25 cellular contexts compared by ENCODE assay signal in the genomic region with DNA sequence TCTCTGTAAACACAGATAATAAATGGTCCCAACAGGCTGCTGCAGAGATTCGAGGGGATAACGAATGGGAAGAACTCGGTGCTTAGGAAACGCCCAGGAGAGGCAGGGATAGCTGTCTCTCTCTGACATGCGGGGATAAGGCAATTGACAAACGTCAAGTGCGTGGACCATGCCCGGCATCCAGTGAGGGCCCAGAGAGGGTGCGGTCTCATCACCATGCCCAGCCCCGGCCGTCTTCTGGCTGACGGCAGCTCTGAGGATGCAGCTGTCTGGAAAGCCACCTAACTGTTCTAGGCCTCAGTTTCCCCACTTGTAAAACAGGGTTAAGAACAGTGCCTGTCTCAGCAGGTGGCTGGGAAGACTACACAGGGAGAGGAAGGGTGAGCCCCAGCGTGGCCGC.
"Had no signal": no experiment of that assay in that cellular context is flagged by ENCODE, and none has a peak within 500 bp of the region (broad histone marks: within the 10 kb centered on the region; RNA-seq: fewer than 3 reads in every experiment).

No MANE protein-coding gene starts in this region.

- H3K36me3 ChIP-seq: left lung, pancreas, prostate gland, upper lobe of left lung, vagina had no signal

- H3K9me3 Mint-ChIP-seq: immature natural killer cell; natural killer cell treated with Interleukin-12 subunit alpha and Interleukin-12 subunit beta and Interleukin-15 and Interleukin-18, amount 100 ng/mL, for 72 hours; stimulated activated naive CD8-positive, alpha-beta T cell treated with anti-CD3 and anti-CD28 coated beads, Interleukin-15, amount 100 ng/mL, for 72 hours had no signal

- H3K4me3 ChIP-seq: left lung, lower lobe of right lung, pancreas, prostate gland, skin epidermis, tibial nerve, upper lobe of left lung, vagina had no signal

- H3K27ac Mint-ChIP-seq: stimulated activated naive CD8-positive, alpha-beta T cell treated with anti-CD3 and anti-CD28 coated beads, Interleukin-15, amount 100 ng/mL, for 72 hours had no signal

- H3K4me3 Mint-ChIP-seq: stimulated activated naive CD8-positive, alpha-beta T cell treated with anti-CD3 and anti-CD28 coated beads, Interleukin-15, amount 100 ng/mL, for 72 hours had no signal

- H3K27ac ChIP-seq: left lung, lower lobe of right lung, pancreas, prostate gland, skin epidermis, tibial nerve, upper lobe of left lung, vagina had no signal

- H3K27me3 ChIP-seq: left lung, pancreas, tibial nerve, upper lobe of left lung, vagina had no signal

- H3K4me1 ChIP-seq: prostate gland had no signal

- ATAC-seq: left lung; lower lobe of right lung; naive thymus-derived CD4-positive, alpha-beta T cell; natural killer cell treated with Interleukin-12 subunit alpha and Interleukin-12 subunit beta and Interleukin-15 and Interleukin-18, amount 100 ng/mL, for 72 hours; pancreas; right cardiac atrium; sciatic nerve; stimulated activated naive CD8-positive, alpha-beta T cell treated with anti-CD3 and anti-CD28 coated beads, Interleukin-15, amount 100 ng/mL, for 72 hours had no signal

- H3K9me3 ChIP-seq: left lung, lower lobe of right lung, pancreas, prostate gland, tibial nerve, upper lobe of left lung, vagina had no signal

- H3K27me3 Mint-ChIP-seq: naive thymus-derived CD4-positive, alpha-beta T cell; natural killer cell treated with Interleukin-12 subunit alpha and Interleukin-12 subunit beta and Interleukin-15 and Interleukin-18, amount 100 ng/mL, for 72 hours; stimulated activated naive CD8-positive, alpha-beta T cell treated with anti-CD3 and anti-CD28 coated beads, Interleukin-15, amount 100 ng/mL, for 72 hours had no signal

- H3K36me3 Mint-ChIP-seq: natural killer cell treated with Interleukin-12 subunit alpha and Interleukin-12 subunit beta and Interleukin-15 and Interleukin-18, amount 100 ng/mL, for 72 hours had no signal

- DNase-seq: hypothalamus; immature natural killer cell; kidney; lower lobe of right lung; mammary epithelial cell; mesenchymal stem cell; naive thymus-derived CD4-positive, alpha-beta T cell; pancreas; retina; right cardiac atrium; stimulated activated CD4-positive, alpha-beta T cell treated with anti-CD3 and anti-CD28 coated beads, Interleukin-12 subunit alpha, Interleukin-12 subunit beta, amount 100 ng/mL, for 4 hours; stimulated activated CD4-positive, alpha-beta T cell treated with anti-CD3 and anti-CD28 coated beads, Interleukin-15, amount 100 ng/mL, for 24 hours; stimulated activated CD4-positive, alpha-beta T cell treated with anti-CD3 and anti-CD28 coated beads, Interleukin-2, amount 100 ng/mL, for 24 hours; stimulated activated CD4-positive, alpha-beta T cell treated with anti-CD3 and anti-CD28 coated beads, Interleukin-4, amount 100 ng/mL, for 1 hour; stimulated activated naive CD4-positive, alpha-beta T cell; stimulated activated naive CD8-positive, alpha-beta T cell treated with anti-CD3 and anti-CD28 coated beads, Interleukin-15, amount 100 ng/mL, for 72 hours; substantia nigra; upper lobe of left lung had no signal
